Comparison of ENCODE assay signal across 24 cellular contexts in genomic region chrX:5402461-5402860, GRCh38.
"Had no signal": no experiment of that assay in that cellular context is flagged by ENCODE, and none has a peak within 500 bp of the region (broad histone marks: within the 10 kb centered on the region; RNA-seq: fewer than 3 reads in every experiment).

No MANE protein-coding gene starts in this region.

- H3K27ac ChIP-seq: colonic mucosa, epithelial cell of prostate, esophagus squamous epithelium, gastrocnemius medialis, heart right ventricle, left lung, lower lobe of right lung had no signal

- H3K36me3 ChIP-seq: colonic mucosa, esophagus squamous epithelium, gastrocnemius medialis, heart right ventricle, left lung, lower lobe of right lung had no signal

- ATAC-seq: effector memory CD8-positive, alpha-beta T cell; esophagus mucosa; gastrocnemius medialis; heart right ventricle; left cardiac atrium; left lung; left ventricle myocardium superior; lower lobe of right lung; naive thymus-derived CD4-positive, alpha-beta T cell had no signal

- H3K27me3 ChIP-seq: colonic mucosa, esophagus squamous epithelium, gastrocnemius medialis, heart right ventricle, left lung had no signal

- DNase-seq: colonic mucosa; cortex of kidney; effector CD8-positive, alpha-beta T cell; effector memory CD8-positive, alpha-beta T cell; endodermal cell; erythroblast; esophagus squamous epithelium; foreskin fibroblast; foreskin melanocyte; gastrocnemius medialis; glutamatergic neuron; head of caudate nucleus; heart right ventricle; hippocampal formation; immature natural killer cell; left cardiac atrium; left lung; left ventricle myocardium superior; lower lobe of right lung; mesenchymal stem cell; midbrain; naive thymus-derived CD4-positive, alpha-beta T cell had no signal

- H3K4me1 ChIP-seq: colonic mucosa, esophagus squamous epithelium, gastrocnemius medialis, heart right ventricle, left lung, lower lobe of right lung had no signal

- H3K9me3 ChIP-seq: colonic mucosa, esophagus squamous epithelium, gastrocnemius medialis, left lung, lower lobe of right lung had no signal

- H3K4me3 ChIP-seq: colonic mucosa, esophagus squamous epithelium, gastrocnemius medialis, heart right ventricle, left lung, lower lobe of right lung had no signal
